1 cellular context compared by ENCODE assay signal in the genomic region with DNA sequence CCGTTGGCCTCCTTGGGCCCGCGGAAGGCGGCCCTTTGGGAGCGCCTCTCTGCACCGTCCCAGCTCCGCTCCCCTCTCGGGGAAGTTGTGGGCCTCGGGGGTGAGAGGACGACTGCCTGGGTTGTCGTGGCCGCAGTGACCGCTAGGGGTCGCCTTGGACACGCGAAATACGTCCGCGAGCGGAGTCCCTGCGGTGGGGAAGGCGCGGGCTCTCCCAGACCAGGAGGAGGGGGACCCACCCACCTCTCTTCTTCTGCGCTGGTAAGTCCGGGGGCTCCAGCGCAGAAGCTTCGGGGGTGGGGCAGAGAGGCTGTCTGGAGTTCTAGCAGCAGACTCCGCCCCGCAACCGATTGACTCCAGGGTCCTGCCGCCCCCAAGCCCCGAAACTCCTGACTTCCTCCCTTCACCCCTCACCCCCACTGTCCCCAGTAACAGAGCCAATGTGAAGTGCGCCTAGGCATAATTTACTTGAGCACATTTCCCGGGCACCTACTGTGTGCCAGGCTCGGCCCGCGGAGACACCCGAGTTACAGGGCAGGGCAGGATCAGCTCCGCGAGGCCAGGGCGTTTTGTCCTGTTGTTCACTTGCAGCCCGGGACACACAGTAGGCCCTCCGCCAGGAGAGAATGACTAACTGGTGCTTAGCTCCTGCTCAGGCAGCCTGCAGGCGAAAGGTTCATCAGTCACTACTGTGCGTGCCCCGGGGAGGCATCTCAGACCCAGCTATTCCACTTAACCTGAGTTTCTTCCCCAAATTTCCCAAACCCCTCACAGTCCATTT.
A peak's percentile ranks its signal among the peaks of the same experiment; 100 is the strongest.
TF ChIP-seq lines count a peak whose summit lies in the region.

No MANE protein-coding gene starts in this region.

TF ChIP-seq in H1, 55 proteins besides CTCF, POLR2A, EP300 and RAD21 (continued from another document):
- TF ChIP-seq KDM4A (IDR thresholded peaks at IDR 0.05; ENCODE audit: low read depth, low read length, severe bottlenecking): peak; percentile 67
- no peak for TF ChIP-seq ZNF274 (IDR thresholded peaks at IDR 0.05; ENCODE audit: borderline replicate concordance, extremely low read depth, low read length)
- TF ChIP-seq BACH1 (IDR thresholded peaks at IDR 0.05; ENCODE audit: low read length): peak; percentile 89
- peak; percentile 29; the same call in 1 of the 2 replicates for TF ChIP-seq RBBP5 (IDR thresholded peaks at IDR 0.05; ENCODE audit: borderline replicate concordance, low read depth, low read length)
- TF ChIP-seq, protein P1, sequence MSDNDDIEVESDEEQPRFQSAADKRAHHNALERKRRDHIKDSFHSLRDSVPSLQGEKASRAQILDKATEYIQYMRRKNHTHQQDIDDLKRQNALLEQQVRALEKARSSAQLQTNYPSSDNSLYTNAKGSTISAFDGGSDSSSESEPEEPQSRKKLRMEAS (IDR thresholded peaks at IDR 0.05): peak; percentile 59
